1 cellular context compared by ENCODE assay signal in the genomic region with DNA sequence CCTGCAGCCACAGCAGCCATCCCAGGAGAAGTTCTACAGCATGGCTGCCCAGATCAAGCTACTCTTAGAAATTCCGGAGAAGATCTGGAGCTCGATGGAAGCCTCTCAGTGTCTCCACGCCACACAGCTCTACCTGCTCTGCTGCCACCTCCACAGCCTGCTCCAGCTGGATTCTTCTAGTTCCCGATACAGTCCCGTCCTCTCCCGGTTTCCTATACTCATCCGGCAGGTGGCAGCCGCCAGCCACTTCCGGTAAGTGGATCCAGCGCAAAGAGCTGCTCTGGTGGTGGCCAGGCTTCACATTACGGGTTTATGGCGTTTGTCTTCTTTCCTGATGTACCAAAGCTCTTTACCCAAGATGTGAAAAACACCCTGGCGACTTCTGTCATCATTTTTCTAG.
A peak's percentile ranks its signal among the peaks of the same experiment; 100 is the strongest.
TF ChIP-seq lines count a peak whose summit lies in the region.

No MANE protein-coding gene starts in this region.

TF ChIP-seq in HepG2, 621 proteins besides CTCF, POLR2A, EP300 and RAD21:
- TF ChIP-seq, protein P1, sequence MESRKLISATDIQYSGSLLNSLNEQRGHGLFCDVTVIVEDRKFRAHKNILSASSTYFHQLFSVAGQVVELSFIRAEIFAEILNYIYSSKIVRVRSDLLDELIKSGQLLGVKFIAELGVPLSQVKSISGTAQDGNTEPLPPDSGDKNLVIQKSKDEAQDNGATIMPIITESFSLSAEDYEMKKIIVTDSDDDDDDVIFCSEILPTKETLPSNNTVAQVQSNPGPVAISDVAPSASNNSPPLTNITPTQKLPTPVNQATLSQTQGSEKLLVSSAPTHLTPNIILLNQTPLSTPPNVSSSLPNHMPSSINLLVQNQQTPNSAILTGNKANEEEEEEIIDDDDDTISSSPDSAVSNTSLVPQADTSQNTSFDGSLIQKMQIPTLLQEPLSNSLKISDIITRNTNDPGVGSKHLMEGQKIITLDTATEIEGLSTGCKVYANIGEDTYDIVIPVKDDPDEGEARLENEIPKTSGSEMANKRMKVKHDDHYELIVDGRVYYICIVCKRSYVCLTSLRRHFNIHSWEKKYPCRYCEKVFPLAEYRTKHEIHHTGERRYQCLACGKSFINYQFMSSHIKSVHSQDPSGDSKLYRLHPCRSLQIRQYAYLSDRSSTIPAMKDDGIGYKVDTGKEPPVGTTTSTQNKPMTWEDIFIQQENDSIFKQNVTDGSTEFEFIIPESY (CRISPR knock-in tag; IDR thresholded peaks at IDR 0.05) = 0 out of 2 replicates have a peak, but pooled peaks have one; percentile 14
- TF ChIP-seq GABPB1 (CRISPR knock-in tag; IDR thresholded peaks at IDR 0.05) (peak; percentile 43; the same call in 1 of the 2 replicates), NRL (CRISPR knock-in tag; IDR thresholded peaks at IDR 0.05; ENCODE audit: borderline replicate concordance) (0 out of 2 replicates have a peak, but pooled peaks have one; percentile 16)
- TF ChIP-seq, protein P2, sequence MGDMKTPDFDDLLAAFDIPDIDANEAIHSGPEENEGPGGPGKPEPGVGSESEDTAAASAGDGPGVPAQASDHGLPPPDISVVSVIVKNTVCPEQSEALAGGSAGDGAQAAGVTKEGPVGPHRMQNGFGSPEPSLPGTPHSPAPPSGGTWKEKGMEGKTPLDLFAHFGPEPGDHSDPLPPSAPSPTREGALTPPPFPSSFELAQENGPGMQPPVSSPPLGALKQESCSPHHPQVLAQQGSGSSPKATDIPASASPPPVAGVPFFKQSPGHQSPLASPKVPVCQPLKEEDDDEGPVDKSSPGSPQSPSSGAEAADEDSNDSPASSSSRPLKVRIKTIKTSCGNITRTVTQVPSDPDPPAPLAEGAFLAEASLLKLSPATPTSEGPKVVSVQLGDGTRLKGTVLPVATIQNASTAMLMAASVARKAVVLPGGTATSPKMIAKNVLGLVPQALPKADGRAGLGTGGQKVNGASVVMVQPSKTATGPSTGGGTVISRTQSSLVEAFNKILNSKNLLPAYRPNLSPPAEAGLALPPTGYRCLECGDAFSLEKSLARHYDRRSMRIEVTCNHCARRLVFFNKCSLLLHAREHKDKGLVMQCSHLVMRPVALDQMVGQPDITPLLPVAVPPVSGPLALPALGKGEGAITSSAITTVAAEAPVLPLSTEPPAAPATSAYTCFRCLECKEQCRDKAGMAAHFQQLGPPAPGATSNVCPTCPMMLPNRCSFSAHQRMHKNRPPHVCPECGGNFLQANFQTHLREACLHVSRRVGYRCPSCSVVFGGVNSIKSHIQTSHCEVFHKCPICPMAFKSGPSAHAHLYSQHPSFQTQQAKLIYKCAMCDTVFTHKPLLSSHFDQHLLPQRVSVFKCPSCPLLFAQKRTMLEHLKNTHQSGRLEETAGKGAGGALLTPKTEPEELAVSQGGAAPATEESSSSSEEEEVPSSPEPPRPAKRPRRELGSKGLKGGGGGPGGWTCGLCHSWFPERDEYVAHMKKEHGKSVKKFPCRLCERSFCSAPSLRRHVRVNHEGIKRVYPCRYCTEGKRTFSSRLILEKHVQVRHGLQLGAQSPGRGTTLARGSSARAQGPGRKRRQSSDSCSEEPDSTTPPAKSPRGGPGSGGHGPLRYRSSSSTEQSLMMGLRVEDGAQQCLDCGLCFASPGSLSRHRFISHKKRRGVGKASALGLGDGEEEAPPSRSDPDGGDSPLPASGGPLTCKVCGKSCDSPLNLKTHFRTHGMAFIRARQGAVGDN (CRISPR knock-in tag; IDR thresholded peaks at IDR 0.05) = peak; percentile 27; the same call in 1 of the 2 replicates
- TF ChIP-seq, protein P3, sequence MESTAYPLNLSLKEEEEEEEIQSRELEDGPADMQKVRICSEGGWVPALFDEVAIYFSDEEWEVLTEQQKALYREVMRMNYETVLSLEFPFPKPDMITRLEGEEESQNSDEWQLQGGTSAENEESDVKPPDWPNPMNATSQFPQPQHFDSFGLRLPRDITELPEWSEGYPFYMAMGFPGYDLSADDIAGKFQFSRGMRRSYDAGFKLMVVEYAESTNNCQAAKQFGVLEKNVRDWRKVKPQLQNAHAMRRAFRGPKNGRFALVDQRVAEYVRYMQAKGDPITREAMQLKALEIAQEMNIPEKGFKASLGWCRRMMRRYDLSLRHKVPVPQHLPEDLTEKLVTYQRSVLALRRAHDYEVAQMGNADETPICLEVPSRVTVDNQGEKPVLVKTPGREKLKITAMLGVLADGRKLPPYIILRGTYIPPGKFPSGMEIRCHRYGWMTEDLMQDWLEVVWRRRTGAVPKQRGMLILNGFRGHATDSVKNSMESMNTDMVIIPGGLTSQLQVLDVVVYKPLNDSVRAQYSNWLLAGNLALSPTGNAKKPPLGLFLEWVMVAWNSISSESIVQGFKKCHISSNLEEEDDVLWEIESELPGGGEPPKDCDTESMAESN (CRISPR knock-in tag; conservative IDR thresholded peaks at IDR 0.05) = no peak
